Comparison of ENCODE assay signal across 10 cellular contexts in genomic region chr19:6963937-6964336, GRCh38.
DNase-seq lines count a peak whose midpoint lies in the region; ATAC-seq and TF ChIP-seq lines count a peak whose summit lies in the region.
"Had no signal": no experiment of that assay in that cellular context is flagged by ENCODE, and none has a peak within 500 bp of the region (broad histone marks: within the 10 kb centered on the region; RNA-seq: fewer than 3 reads in every experiment).

No MANE protein-coding gene starts in this region.

- H3K4me1 ChIP-seq in HAP-1, result no peaks in the 10 kb centered on the region
- H3K4me1 ChIP-seq: sigmoid colon had no signal

- H3K4me3 Mint-ChIP-seq in effector memory CD8-positive, alpha-beta T cell, result no peak overlapping the region

- H3K27me3 ChIP-seq in HAP-1 (ENCODE audit: low read depth) (no peaks in the 10 kb centered on the region), WERI-Rb-1 (ENCODE audit: insufficient read depth, low read depth, severe bottlenecking) (peaks cover 44% of the 10 kb centered on the region)
- H3K27me3 ChIP-seq: sigmoid colon had no signal

- no peak overlapping the region for H3K27ac Mint-ChIP-seq in effector memory CD8-positive, alpha-beta T cell

- H3K4me1 Mint-ChIP-seq in effector memory CD8-positive, alpha-beta T cell (ENCODE audit: low read depth in 2 of 2), result peaks cover 0 to 3% of the 10 kb centered on the region in 2 donors

- peaks cover 4% of the 10 kb centered on the region for H3K36me3 Mint-ChIP-seq in effector memory CD8-positive, alpha-beta T cell (ENCODE audit: insufficient read depth)

- H3K36me3 ChIP-seq in HAP-1 (replicated peaks), result no peaks in the 10 kb centered on the region
- H3K36me3 ChIP-seq in WERI-Rb-1, result no peaks in the 10 kb centered on the region
- H3K36me3 ChIP-seq: sigmoid colon had no signal

- DNase-seq in HAP-1 (ENCODE audit: low spot score in 2 of 2), result peak; percentile 3 to 45
- DNase-seq in WERI-Rb-1, result peak; percentile 7
- peak; percentile 33 to 47 (median 40) for DNase-seq in effector memory CD8-positive, alpha-beta T cell
- DNase-seq in stimulated activated CD4-positive, alpha-beta T cell treated with anti-CD3 and anti-CD28 coated beads, TNF-alpha, amount 100 ng/mL, for 48 hours (ENCODE audit: low read depth in 3 of 3), result peak; percentile 21 to 43 (median 27)
- DNase-seq in NCI-H146 treated with DMSO at 0.1 percent for 48 hours (lab: John Stamatoyannopoulos, UW; ENCODE audit: unreplicated experiment), result no peak
- DNase-seq in DMS153 treated with DMSO at 0.1 percent for 48 hours (lab: John Stamatoyannopoulos, UW; ENCODE audit: unreplicated experiment), result no peak
- no peak for DNase-seq in NCI-H345 treated with DMSO at 0.1 percent for 48 hours (lab: John Stamatoyannopoulos, UW; ENCODE audit: unreplicated experiment)
- DNase-seq: GOT3, sigmoid colon had no signal

- no peaks in the 10 kb centered on the region for H3K27me3 Mint-ChIP-seq in effector memory CD8-positive, alpha-beta T cell

- in situ Hi-C loops in HAP-1 (cut with MboI; ENCODE audit: low sequenced_read_pairs), result no loop called here

- H3K9me3 ChIP-seq in HAP-1 (no peaks in the 10 kb centered on the region), WERI-Rb-1 (ENCODE audit: severe bottlenecking) (peaks cover 4% of the 10 kb centered on the region)

- peak; percentile 44 for TF ChIP-seq CTCF in WERI-Rb-1 (IDR thresholded peaks at IDR 0.05; ENCODE audit: low read depth, low read length)

- H3K27ac ChIP-seq in WERI-Rb-1, result no peak overlapping the region
- H3K27ac ChIP-seq: sigmoid colon had no signal

- ATAC-seq in effector memory CD8-positive, alpha-beta T cell (replicated peaks), result no peak
- ATAC-seq in GM19395 (IDR thresholded peaks at IDR 0.05; ENCODE audit: unreplicated experiment), result no peak

- H3K9me3 Mint-ChIP-seq in effector memory CD8-positive, alpha-beta T cell, result no peaks in the 10 kb centered on the region

- H3K4me3 ChIP-seq in HAP-1 (no peak overlapping the region), WERI-Rb-1 (ENCODE audit: low read depth, low read length) (no peak overlapping the region)
- H3K4me3 ChIP-seq: sigmoid colon had no signal

Comparison
In these comparisons a context has a peak if more than half of its experiments do, and no peak if none do; other contexts are left out.
1. DNase-seq: peak in HAP-1 (2 of 2), WERI-Rb-1 (single experiment), effector memory CD8-positive, alpha-beta T cell (3 of 3) and stimulated activated CD4-positive, alpha-beta T cell treated with anti-CD3 and anti-CD28 coated beads, TNF-alpha, amount 100 ng/mL, for 48 hours (3 of 3); none in NCI-H146 treated with DMSO at 0.1 percent for 48 hours (single experiment), DMS153 treated with DMSO at 0.1 percent for 48 hours (single experiment) and NCI-H345 treated with DMSO at 0.1 percent for 48 hours (single experiment).